8 cellular contexts compared by ENCODE assay signal in genomic region chr5:173331956-173332479, GRCh38. TPM values are rescaled to one million over a fixed set of nuclear protein-coding genes. Genes with fewer than 3 reads are reported as not detected.
A peak's percentile ranks its signal among the peaks of the same experiment; 100 is the strongest.
DNase-seq lines count a peak whose midpoint lies in the region; ATAC-seq and TF ChIP-seq lines count a peak whose summit lies in the region.

No MANE protein-coding gene starts in this region.

- peaks cover 23% of the 10 kb centered on the region for H3K79me2 ChIP-seq in PC-9 (ENCODE audit: low read depth)

- TF ChIP-seq CTCF in PC-9 (conservative IDR thresholded peaks at IDR 0.05) = peak; percentile 72
- TF ChIP-seq CTCF in testis (IDR thresholded peaks at IDR 0.05) = peak; percentile 86 to 96 (median 92)

- H3K27me3 Mint-ChIP-seq in activated T-cell treated with anti-CD3 and anti-CD28 coated beads, Interleukin-2, amount 50 U/mL, for 4 hours (ENCODE audit: low read depth) = peaks cover 59% of the 10 kb centered on the region

- H3K4me3 Mint-ChIP-seq in activated T-cell treated with anti-CD3 and anti-CD28 coated beads, Interleukin-2, amount 50 U/mL, for 4 hours = no peak overlapping the region

- H3K4me2 ChIP-seq in PC-9 = no peak overlapping the region

- H3K9me3 ChIP-seq in PC-9 (ENCODE audit: insufficient read depth, low read depth) = no peaks in the 10 kb centered on the region
- no peaks in the 10 kb centered on the region for H3K9me3 ChIP-seq in testis

- TF ChIP-seq POLR2A in testis (IDR thresholded peaks at IDR 0.05) = no peak

- H3K9me2 ChIP-seq in PC-9 (ENCODE audit: insufficient read depth) = no peaks in the 10 kb centered on the region

- H2AFZ ChIP-seq in PC-9 = no peak overlapping the region

- H3K36me3 Mint-ChIP-seq in activated T-cell treated with anti-CD3 and anti-CD28 coated beads, Interleukin-2, amount 50 U/mL, for 4 hours (ENCODE audit: insufficient read depth) = no peaks in the 10 kb centered on the region

- no peaks in the 10 kb centered on the region for H3K9me3 Mint-ChIP-seq in activated T-cell treated with anti-CD3 and anti-CD28 coated beads, Interleukin-2, amount 50 U/mL, for 4 hours

- H3K27me3 ChIP-seq in PC-9 (ENCODE audit: insufficient read depth, low read depth) = no peaks in the 10 kb centered on the region
- H3K27me3 ChIP-seq in testis = no peaks in the 10 kb centered on the region

- POLR2A ChIA-PET in PC-9 (lab: Charles Lee; ENCODE audit: unreplicated experiment) = no interaction called here

- peak; percentile 50 for ATAC-seq in GM21447 (IDR thresholded peaks at IDR 0.05; ENCODE audit: unreplicated experiment)
- ATAC-seq in activated T-cell treated with anti-CD3 and anti-CD28 coated beads, Interleukin-2, amount 50 U/mL, for 4 hours = peak; percentile 78 to 80

- WGBS in testis, 2 donors = 26 to 29% methylated on average over 16 of the region's 16 CpGs

- H3K27ac ChIP-seq in PC-9 (peak overlapping the region; percentile 100; the same call in 1 of the 2 replicates), testis (no peak overlapping the region)

- DNase-seq in DMS114 treated with DMSO at 0.1 percent for 48 hours (lab: John Stamatoyannopoulos, UW; ENCODE audit: unreplicated experiment) (peak; percentile 75), HuH-7 (ENCODE audit: low spot score) (peak; percentile 81), PC-9 (peak; percentile 55 to 57), fibroblast of peridontal ligament (ENCODE audit: extremely low read depth) (peak; percentile 78), nucleus accumbens (lab: John Stamatoyannopoulos, UW) (peak in 48 of 56 donors; percentile 20 to 82 (median 60)), testis (peak; percentile 94)
- peak; percentile 55 for DNase-seq in activated T-cell treated with anti-CD3 and anti-CD28 coated beads, Interleukin-2, amount 50 U/mL, for 4 hours

- H4K20me1 ChIP-seq in PC-9 (ENCODE audit: insufficient read depth) = no peaks in the 10 kb centered on the region

- intact Hi-C loops in PC-9 (cut with micrococcal nuclease; ENCODE audit: unreplicated experiment) = loop anchor here (1.0 kb wide), 1 partner anchor 38 kb away; no protein-coding TSS in a partner anchor
- intact Hi-C loops in testis (cut with DNase I; ENCODE audit: low total_unique reads) = no loop called here

- H3K4me1 ChIP-seq in PC-9 (replicated peaks; ENCODE audit: insufficient read depth) (peaks cover 64% of the 10 kb centered on the region), testis (peaks cover 24% of the 10 kb centered on the region)

- peaks cover 19% of the 10 kb centered on the region for H3K4me1 Mint-ChIP-seq in activated T-cell treated with anti-CD3 and anti-CD28 coated beads, Interleukin-2, amount 50 U/mL, for 4 hours (ENCODE audit: low read depth)

- 0 out of 2 replicates have a peak, but pooled peaks cover 4% of the 10 kb centered on the region for H3K36me3 ChIP-seq in PC-9 (ENCODE audit: low read depth)
- no peaks in the 10 kb centered on the region for H3K36me3 ChIP-seq in testis (ENCODE audit: low read depth, missing control alignments)

- H3K4me3 ChIP-seq in PC-9 = no peak overlapping the region
- H3K4me3 ChIP-seq in testis = no peak overlapping the region

- H3F3A ChIP-seq in PC-9 (ENCODE audit: insufficient read depth, low read depth) = peaks cover 58% of the 10 kb centered on the region

- CTCF ChIA-PET in PC-9 (lab: Charles Lee) = interaction anchor here (0.6 to 1.7 kb wide), 4 partner anchors 38 to 201 kb away, joined by 3 to 10 read pairs (median 6); no protein-coding TSS in a partner anchor

- no TSS peak for BruUV-seq in PC-9 (replicated peaks; lab: Mats Ljungman, UMichigan)

RNA-seq across cellular contexts. Expression of gene STC2, which starts 3.8 kb away (rescaled TPM):
- 42.2 and 63.5 TPM in 2 replicates for total RNA-seq in PC-9 (2021)
- total RNA-seq in activated T-cell treated with anti-CD3 and anti-CD28 coated beads, Interleukin-2, amount 50 U/mL, for 4 hours = 1 to 10 TPM; 3.2 to 7.1 (median 4.1) TPM
- 1 to 10 TPM in 1 of 2 donors, under 1 TPM in 1; 0.87 to 2.0 TPM for total RNA-seq in testis
- 2.0 TPM for polyA plus RNA-seq in testis (ENCODE audit: insufficient read depth, low read depth, low replicate concordance)
